In genomic region chr1:212605441-212605976, GRCh38 we compare ENCODE assay signal across 11 cellular contexts. TPM values are rescaled to one million over a fixed set of nuclear protein-coding genes. Genes with fewer than 3 reads are reported as not detected.
A peak's percentile ranks its signal among the peaks of the same experiment; 100 is the strongest.
DNase-seq lines count a peak whose midpoint lies in the region; ATAC-seq, FAIRE-seq and TF ChIP-seq lines count a peak whose summit lies in the region.
"Had no signal": no experiment of that assay in that cellular context is flagged by ENCODE, and none has a peak within 500 bp of the region (broad histone marks: within the 10 kb centered on the region; RNA-seq: fewer than 3 reads in every experiment).

No MANE protein-coding gene starts in this region.

- no peaks in the 10 kb centered on the region for H3K9me2 ChIP-seq in OCI-LY7 (ENCODE audit: insufficient read depth, low read length)

- H4K20me1 ChIP-seq in OCI-LY7 (ENCODE audit: insufficient read depth, low read length), result no peaks in the 10 kb centered on the region

- H3K4me3 ChIP-seq in left ventricle myocardium inferior, result peak overlapping the region; percentile 86
- no peak overlapping the region for H3K4me3 ChIP-seq in bronchial epithelial cell (ENCODE audit: low read depth, low read length)
- no peak overlapping the region for H3K4me3 ChIP-seq in mesodermal cell (ENCODE audit: extremely low read depth, insufficient read depth, low read length, poor library complexity, severe bottlenecking)
- H3K4me3 ChIP-seq in OCI-LY7 (ENCODE audit: low read depth, low read length, poor library complexity, severe bottlenecking), result no peak overlapping the region

- TF ChIP-seq CTCF in left ventricle myocardium inferior (IDR thresholded peaks at IDR 0.05; ENCODE audit: borderline replicate concordance) (no peak), bronchial epithelial cell (IDR thresholded peaks at IDR 0.05; ENCODE audit: insufficient read depth, low read length, severe bottlenecking) (no peak), OCI-LY7 (conservative IDR thresholded peaks at IDR 0.05; ENCODE audit: low read length) (no peak)

- H3K79me2 ChIP-seq in OCI-LY7 (ENCODE audit: insufficient read depth, low read depth, low read length), result no peaks in the 10 kb centered on the region

- no TSS peak for BruUV-seq in OCI-LY7 (replicated peaks; lab: Mats Ljungman, UMichigan)

- ATAC-seq in Right ventricle myocardium superior (ENCODE audit: poor library complexity) (no peak), HG03469 (IDR thresholded peaks at IDR 0.05; ENCODE audit: unreplicated experiment) (no peak), HG03108 (IDR thresholded peaks at IDR 0.05; ENCODE audit: unreplicated experiment) (no peak)

- peak overlapping the region; percentile 3 for H3K27ac ChIP-seq in left ventricle myocardium inferior (replicated peaks)
- H3K27ac ChIP-seq in mesodermal cell (ENCODE audit: low read depth, low read length, severe bottlenecking), result peak overlapping the region; percentile 89
- H3K27ac ChIP-seq in OCI-LY7 (ENCODE audit: low read depth, low read length, poor library complexity, severe bottlenecking), result no peak overlapping the region

- H3K36me3 ChIP-seq in left ventricle myocardium inferior (no peaks in the 10 kb centered on the region), bronchial epithelial cell (ENCODE audit: control insufficient read depth, insufficient read depth, low read length) (no peaks in the 10 kb centered on the region), mesodermal cell (ENCODE audit: control insufficient read depth, insufficient read depth, low read length) (no peaks in the 10 kb centered on the region), OCI-LY7 (ENCODE audit: insufficient read depth, low read length) (no peaks in the 10 kb centered on the region)

- whole genome bisulfite sequencing in mesodermal cell (ENCODE audit: insufficient coverage in 2 of 2), 2 experiments, result 42 to 49% methylated on average over 2 to 4 of the region's 5 CpGs

- intact Hi-C loops in left ventricle myocardium inferior (cut with micrococcal nuclease), result no loop called here
- intact Hi-C loops in Right ventricle myocardium superior (cut with DNase I), result no loop called here
- intact Hi-C loops in OCI-LY7 (cut with micrococcal nuclease; ENCODE audit: unreplicated experiment), result loop anchor here (5.0 kb wide), 3 partner anchors 62 to 187 kb away; partner anchors contain the start of genes NSL1 and TATDN3

- no peak overlapping the region for H3K4me2 ChIP-seq in OCI-LY7 (ENCODE audit: low read length)

- no peak for FAIRE-seq in bronchial epithelial cell (lab: Jason Lieb, UNC)

- H3K9me3 ChIP-seq in left ventricle myocardium inferior (replicated peaks), result no peaks in the 10 kb centered on the region
- no peaks in the 10 kb centered on the region for H3K9me3 ChIP-seq in mesodermal cell (ENCODE audit: control insufficient read depth, low read length)
- no peaks in the 10 kb centered on the region for H3K9me3 ChIP-seq in OCI-LY7 (ENCODE audit: low read length)

- H3K27me3 ChIP-seq in left ventricle myocardium inferior (ENCODE audit: low read depth) (peaks cover 23% of the 10 kb centered on the region), bronchial epithelial cell (ENCODE audit: control insufficient read depth, insufficient read depth, low read length) (peaks cover 6% of the 10 kb centered on the region)

- H3K4me1 ChIP-seq in left ventricle myocardium inferior (peaks cover 48% of the 10 kb centered on the region), mesodermal cell (ENCODE audit: control insufficient read depth, insufficient read depth, low read length, poor library complexity, severe bottlenecking) (peaks cover 32% of the 10 kb centered on the region), OCI-LY7 (ENCODE audit: insufficient read depth, low read length, poor library complexity, severe bottlenecking) (peaks cover 4% of the 10 kb centered on the region)

- POLR2A ChIA-PET in OCI-LY7 (lab: Charles Lee), result no interaction called here

- H2AFZ ChIP-seq in OCI-LY7 (ENCODE audit: low read length), result no peak overlapping the region

- CTCF ChIA-PET in OCI-LY7 (lab: Charles Lee; ENCODE audit: unreplicated experiment), result interaction anchor here (0.6 kb wide), 1 partner anchor 89 kb away, joined by 3 read pairs; no protein-coding TSS in a partner anchor

- no peak for DNase-seq in left ventricle myocardium inferior
- DNase-seq in Right ventricle myocardium superior, result no peak
- DNase-seq in bronchial epithelial cell (ENCODE audit: low read depth), result peak; percentile 89
- DNase-seq in activated CD4-positive, CD25-positive, alpha-beta regulatory T cell (lab: John Stamatoyannopoulos, UW), result no peak
- no peak for DNase-seq in OCI-LY7 (ENCODE audit: low spot score)
- DNase-seq: activated naive CD4-positive, alpha-beta T cell treated with anti-CD3 and anti-CD28 coated beads for 36 hours; dermis blood vessel endothelial cell; MV-4-11 had no signal

RNA-seq across cellular contexts. Expression of gene ATF3, which starts 3.1 kb away (rescaled TPM):
- 20.0 TPM for total RNA-seq in left ventricle myocardium inferior
- total RNA-seq in Right ventricle myocardium superior, result 15.4 TPM
- 19.2 and 31.7 TPM in 2 replicates for total RNA-seq in bronchial epithelial cell
- 36.3 TPM for polyA plus RNA-seq in mesodermal cell (2013, experiment 1 of 2)
- polyA plus RNA-seq in mesodermal cell (2013, experiment 2 of 2), result 47.8 TPM
- total RNA-seq in OCI-LY7 (2014; rRNA removed; shearing (Covaris generic)), result 2.7 and 4.7 TPM in 2 replicates
- 2.9 and 3.7 TPM in 2 replicates for total RNA-seq in OCI-LY7 (2022)
